ENCODE assay signal across 9 cellular contexts in genomic region chr2:9424447-9425164, GRCh38. TPM values are rescaled to one million over a fixed set of nuclear protein-coding genes. Genes with fewer than 3 reads are reported as not detected.
DNase-seq lines count a peak whose midpoint lies in the region; ATAC-seq and TF ChIP-seq lines count a peak whose summit lies in the region.
"Had no signal": no experiment of that assay in that cellular context is flagged by ENCODE, and none has a peak within 500 bp of the region (broad histone marks: within the 10 kb centered on the region; RNA-seq: fewer than 3 reads in every experiment).

No MANE protein-coding gene starts in this region.

- H3K27ac Mint-ChIP-seq in activated CD4-positive, alpha-beta T cell treated with anti-CD3 and anti-CD28 coated beads, Interleukin-2, amount 10 ng/mL, durations not matched to agents 7 days and 5 days, result no peak overlapping the region
- H3K27ac Mint-ChIP-seq: activated naive CD8-positive, alpha-beta T cell had no signal

- H3K27me3 ChIP-seq in GM06990 (replicated peaks; ENCODE audit: control insufficient read depth, insufficient read depth, low read length), result no peaks in the 10 kb centered on the region
- no peaks in the 10 kb centered on the region for H3K27me3 ChIP-seq in esophagus muscularis mucosa

- H3K27me3 Mint-ChIP-seq in activated CD4-positive, alpha-beta T cell treated with anti-CD3 and anti-CD28 coated beads, Interleukin-2, amount 10 ng/mL, durations not matched to agents 7 days and 5 days, result no peaks in the 10 kb centered on the region
- H3K27me3 Mint-ChIP-seq: activated naive CD8-positive, alpha-beta T cell had no signal

- no peak for ATAC-seq in GM19324 (IDR thresholded peaks at IDR 0.05; ENCODE audit: low FRiP score, unreplicated experiment)

- H3K27ac ChIP-seq in esophagus muscularis mucosa (replicated peaks in 1 of 4), result no peak overlapping the region

- H3K4me1 ChIP-seq in esophagus muscularis mucosa, result peaks cover 26 to 51% (median 45%) of the 10 kb centered on the region in 4 donors

- no peak overlapping the region for H3K4me3 Mint-ChIP-seq in activated CD4-positive, alpha-beta T cell treated with anti-CD3 and anti-CD28 coated beads, Interleukin-2, amount 10 ng/mL, durations not matched to agents 7 days and 5 days
- H3K4me3 Mint-ChIP-seq: activated naive CD8-positive, alpha-beta T cell had no signal

- POLR2A ChIA-PET in activated CD4-positive, alpha-beta T cell treated with anti-CD3 and anti-CD28 coated beads, Interleukin-2, amount 10 ng/mL, durations not matched to agents 7 days and 5 days (lab: Charles Lee), result interaction anchor here (0.6 kb wide), 1 partner anchor 1121 kb away, joined by 4 read pairs; no protein-coding TSS in a partner anchor

- H3K4me1 Mint-ChIP-seq in activated CD4-positive, alpha-beta T cell treated with anti-CD3 and anti-CD28 coated beads, Interleukin-2, amount 10 ng/mL, durations not matched to agents 7 days and 5 days, result peaks cover 26% of the 10 kb centered on the region

- H3K9me3 ChIP-seq in esophagus muscularis mucosa, result no peaks in the 10 kb centered on the region

- H3K36me3 ChIP-seq in GM06990 (ENCODE audit: control insufficient read depth, insufficient read depth, low read length), result no peaks in the 10 kb centered on the region; the same call in 1 of the 2 replicates
- H3K36me3 ChIP-seq in esophagus muscularis mucosa, result peaks cover 3 to 11% (median 6%) of the 10 kb centered on the region in 4 donors

- WGBS in esophagus muscularis mucosa, result 67% methylated on average over 11 of the region's 11 CpGs

- DNase-seq in GM06990 (ENCODE audit: extremely low read depth, insufficient read length) (no peak), NCI-H510A treated with DMSO at 0.1 percent for 48 hours (lab: John Stamatoyannopoulos, UW) (peak; percentile 47), esophagus muscularis mucosa (ENCODE audit: extremely low spot score) (no peak), retinal pigment epithelial cell (ENCODE audit: low read depth) (no peak), cerebellar nuclear complex (lab: John Stamatoyannopoulos, UW) (no peak)
- no peak for DNase-seq in activated CD4-positive, alpha-beta T cell treated with anti-CD3 and anti-CD28 coated beads, Interleukin-2, amount 10 ng/mL, durations not matched to agents 7 days and 5 days
- no peak for DNase-seq in central memory CD4-positive, alpha-beta T cell

- peaks cover 23% of the 10 kb centered on the region for H3K36me3 Mint-ChIP-seq in activated CD4-positive, alpha-beta T cell treated with anti-CD3 and anti-CD28 coated beads, Interleukin-2, amount 10 ng/mL, durations not matched to agents 7 days and 5 days (ENCODE audit: low read depth)

- TF ChIP-seq POLR2A in esophagus muscularis mucosa (IDR thresholded peaks at IDR 0.05; ENCODE audit: low read depth), result no peak

- intact Hi-C loops in esophagus muscularis mucosa (cut with DNase I), result loop anchor here (5.0 to 10.0 kb wide), 3 partner anchors 50 to 282 kb away; partner anchors contain the start of genes ASAP2 and IAH1

- H3K4me3 ChIP-seq in GM06990 (replicated peaks; ENCODE audit: low read depth, low read length) (peak overlapping the region; percentile 81), esophagus muscularis mucosa (peak overlapping the region; percentile 78 to 93 (median 92)), retinal pigment epithelial cell (ENCODE audit: low read length) (peak overlapping the region; percentile 98)

- TF ChIP-seq CTCF in GM06990 (IDR thresholded peaks at IDR 0.05; ENCODE audit: insufficient read depth, low read length, poor library complexity, severe bottlenecking) (no peak), esophagus muscularis mucosa (IDR thresholded peaks at IDR 0.05) (no peak), retinal pigment epithelial cell (conservative IDR thresholded peaks at IDR 0.05; ENCODE audit: low read depth, low read length) (no peak)

- no peaks in the 10 kb centered on the region for H3K9me3 Mint-ChIP-seq in activated CD4-positive, alpha-beta T cell treated with anti-CD3 and anti-CD28 coated beads, Interleukin-2, amount 10 ng/mL, durations not matched to agents 7 days and 5 days

- CTCF ChIA-PET in activated CD4-positive, alpha-beta T cell treated with anti-CD3 and anti-CD28 coated beads, Interleukin-2, amount 10 ng/mL, durations not matched to agents 7 days and 5 days (lab: Charles Lee), result interaction anchor here (0.6 to 0.7 kb wide), 3 partner anchors 48 to 917 kb away, joined by 3 read pairs; no protein-coding TSS in a partner anchor

- no peak for TF ChIP-seq EP300 in esophagus muscularis mucosa (IDR thresholded peaks at IDR 0.05)

RNA-seq across cellular contexts. Expression of gene CPSF3, which starts 1.2 kb away (rescaled TPM):
- 10 to 100 TPM; 18.3 to 22.8 (median 20.7) TPM for total RNA-seq in esophagus muscularis mucosa
- total RNA-seq in activated CD4-positive, alpha-beta T cell treated with anti-CD3 and anti-CD28 coated beads, Interleukin-2, amount 10 ng/mL, durations not matched to agents 7 days and 5 days, result 10 to 100 TPM; 46.9 to 58.2 TPM

RNA-seq across cellular contexts. Expression of gene ITGB1BP1, which starts 1.3 kb away (rescaled TPM):
- 10 to 100 TPM; 59.6 to 91.4 (median 66.1) TPM for total RNA-seq in esophagus muscularis mucosa
- total RNA-seq in activated CD4-positive, alpha-beta T cell treated with anti-CD3 and anti-CD28 coated beads, Interleukin-2, amount 10 ng/mL, durations not matched to agents 7 days and 5 days, result 100 to 1,000 TPM in 1 of 2 experiments, 10 to 100 TPM in 1; 93.9 to 104 TPM

RNA-seq across cellular contexts. Expression of gene IAH1, which starts 49.7 kb away (rescaled TPM):
- 100 to 1,000 TPM in 1 of 4 donors, 10 to 100 TPM in 3; 53.0 to 101 (median 66.8) TPM for total RNA-seq in esophagus muscularis mucosa
- total RNA-seq in activated CD4-positive, alpha-beta T cell treated with anti-CD3 and anti-CD28 coated beads, Interleukin-2, amount 10 ng/mL, durations not matched to agents 7 days and 5 days, result 10 to 100 TPM; 58.1 to 64.4 TPM
